Comparison of ENCODE assay signal across 26 cellular contexts in the genomic region with DNA sequence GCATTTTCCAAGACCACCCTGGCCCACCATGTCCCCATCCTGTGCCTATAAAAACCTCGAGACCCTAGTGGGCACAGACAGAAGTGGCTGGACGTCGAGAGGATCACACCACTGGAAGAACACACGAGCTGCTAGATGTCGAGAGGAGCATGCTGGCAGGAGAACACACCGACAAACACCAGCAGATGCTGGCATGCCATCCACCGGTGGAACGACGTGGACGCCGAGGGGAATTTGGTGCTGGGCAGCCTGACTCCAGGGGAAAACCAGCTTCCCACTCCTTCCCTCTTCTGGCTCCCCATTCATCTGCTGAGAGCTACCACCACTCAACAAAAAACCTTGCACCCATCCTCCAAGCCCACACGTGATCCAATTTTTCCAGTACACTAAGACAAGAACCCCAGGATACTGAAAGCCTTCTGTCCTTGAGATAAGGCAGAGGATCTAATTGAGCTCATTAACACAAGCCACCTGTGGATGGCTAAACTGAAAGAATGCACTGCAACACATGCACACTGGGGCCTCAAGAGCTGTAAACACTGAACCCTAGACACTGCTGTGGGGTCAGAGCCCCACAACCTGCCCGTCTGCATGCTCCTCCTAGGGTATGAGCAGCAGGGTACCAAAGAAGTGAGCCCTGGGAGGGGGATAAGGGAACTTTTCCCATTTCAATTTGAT. TPM values are rescaled to one million over a fixed set of nuclear protein-coding genes. Genes with fewer than 3 reads are reported as not detected.
"Had no signal": no experiment of that assay in that cellular context is flagged by ENCODE, and none has a peak within 500 bp of the region (broad histone marks: within the 10 kb centered on the region; RNA-seq: fewer than 3 reads in every experiment).

No MANE protein-coding gene starts in this region.

- H3K79me2 ChIP-seq: parathyroid adenoma had no signal

- H3K4me1 Mint-ChIP-seq: activated T-helper 17 cell treated with anti-CD3 and anti-CD28 coated beads, Interleukin-2, amount 50 U/mL, for 72 hours; brain had no signal

- H3K4me3 ChIP-seq: esophagus muscularis mucosa, gastrocnemius medialis, heart left ventricle, testis had no signal

- DNase-seq: activated T-cell treated with anti-CD3 and anti-CD28 coated beads, Interleukin-2, amount 50 U/mL, for 1 hour; aorta; dermis blood vessel endothelial cell; effector CD8-positive, alpha-beta T cell; gastrocnemius medialis; heart left ventricle; left colon; nucleus accumbens; right cardiac atrium; stimulated activated CD4-positive, alpha-beta T cell treated with anti-CD3 and anti-CD28 coated beads, Interleukin-12 subunit alpha, Interleukin-12 subunit beta, amount 100 ng/mL, for 4 hours; stimulated activated CD4-positive, alpha-beta T cell treated with anti-CD3 and anti-CD28 coated beads, Interleukin-4, amount 100 ng/mL, for 4 hours; T-helper 9 cell; testis had no signal

- H3K9ac ChIP-seq: parathyroid adenoma had no signal

- H3K9me3 ChIP-seq: esophagus muscularis mucosa, gastrocnemius medialis, heart left ventricle, testis had no signal

- H3K27me3 ChIP-seq: esophagus muscularis mucosa, gastrocnemius medialis, heart left ventricle, testis had no signal

- H3K4me1 ChIP-seq: esophagus muscularis mucosa, gastrocnemius medialis, parathyroid adenoma, testis had no signal

- H3K4me3 Mint-ChIP-seq: activated T-helper 17 cell treated with anti-CD3 and anti-CD28 coated beads, Interleukin-2, amount 50 U/mL, for 72 hours; brain; natural killer cell treated with Interleukin-12 subunit alpha and Interleukin-12 subunit beta and Interleukin-15 and Interleukin-18, amount 100 ng/mL, for 72 hours; type B pancreatic cell had no signal

- ATAC-seq: activated naive CD4-positive, alpha-beta T cell treated with anti-CD3 and anti-CD28 coated beads, Interleukin-2, amount 50 U/mL, for 72 hours; activated T-helper 17 cell treated with anti-CD3 and anti-CD28 coated beads, Interleukin-2, amount 50 U/mL, for 72 hours; gastrocnemius medialis; heart left ventricle; left colon; natural killer cell treated with Interleukin-12 subunit alpha and Interleukin-12 subunit beta and Interleukin-15 and Interleukin-18, amount 100 ng/mL, for 72 hours; right cardiac atrium had no signal

- H3K27ac Mint-ChIP-seq: activated naive CD4-positive, alpha-beta T cell treated with anti-CD3 and anti-CD28 coated beads, Interleukin-2, amount 50 U/mL, for 72 hours; activated T-helper 17 cell treated with anti-CD3 and anti-CD28 coated beads, Interleukin-2, amount 50 U/mL, for 72 hours; brain had no signal

- H3K27me3 Mint-ChIP-seq: activated T-helper 17 cell treated with anti-CD3 and anti-CD28 coated beads, Interleukin-2, amount 50 U/mL, for 72 hours; natural killer cell treated with Interleukin-12 subunit alpha and Interleukin-12 subunit beta and Interleukin-15 and Interleukin-18, amount 100 ng/mL, for 72 hours; type B pancreatic cell had no signal

- H3K9me3 Mint-ChIP-seq: activated naive CD4-positive, alpha-beta T cell treated with anti-CD3 and anti-CD28 coated beads, Interleukin-2, amount 50 U/mL, for 72 hours; activated T-helper 17 cell treated with anti-CD3 and anti-CD28 coated beads, Interleukin-2, amount 50 U/mL, for 72 hours; natural killer cell treated with Interleukin-12 subunit alpha and Interleukin-12 subunit beta and Interleukin-15 and Interleukin-18, amount 100 ng/mL, for 72 hours had no signal

- H2AFZ ChIP-seq: parathyroid adenoma had no signal

- H3K36me3 Mint-ChIP-seq: activated naive CD4-positive, alpha-beta T cell treated with anti-CD3 and anti-CD28 coated beads, Interleukin-2, amount 50 U/mL, for 72 hours; brain; natural killer cell treated with Interleukin-12 subunit alpha and Interleukin-12 subunit beta and Interleukin-15 and Interleukin-18, amount 100 ng/mL, for 72 hours had no signal

- FAIRE-seq: keratinocyte had no signal

- H3K36me3 ChIP-seq: esophagus muscularis mucosa, gastrocnemius medialis, heart left ventricle had no signal

- H3K27ac ChIP-seq: esophagus muscularis mucosa, parathyroid adenoma, testis had no signal

RNA-seq across cellular contexts. Expression of a gene that starts 9.5 kb away (rescaled TPM):
- total RNA-seq: lung microvascular endothelial cell had no signal
- polyA plus RNA-seq: keratinocyte had no signal

RNA-seq across cellular contexts. Expression of a gene that starts 12.1 kb away (rescaled TPM):
- total RNA-seq: activated naive CD4-positive, alpha-beta T cell treated with anti-CD3 and anti-CD28 coated beads, Interleukin-2, amount 50 U/mL, for 72 hours; natural killer cell treated with Interleukin-12 subunit alpha and Interleukin-12 subunit beta and Interleukin-15 and Interleukin-18, amount 100 ng/mL, for 72 hours; T-helper 1 cell treated with Interleukin-12 subunit alpha and Interleukin-12 subunit beta and Interleukin-4 antibody, amounts not matched to agents 30 ng/mL and 1 ng/mL, for 36 hours had no signal

RNA-seq across cellular contexts. Expression of a gene that starts 22.4 kb away (rescaled TPM):
- total RNA-seq: activated naive CD4-positive, alpha-beta T cell treated with anti-CD3 and anti-CD28 coated beads, Interleukin-2, amount 50 U/mL, for 72 hours; activated T-helper 17 cell treated with anti-CD3 and anti-CD28 coated beads, Interleukin-2, amount 50 U/mL, for 72 hours; aorta; cardiac septum; dermis blood vessel endothelial cell; esophagus muscularis mucosa; gastrocnemius medialis; heart left ventricle; left colon; lung microvascular endothelial cell; natural killer cell treated with Interleukin-12 subunit alpha and Interleukin-12 subunit beta and Interleukin-15 and Interleukin-18, amount 100 ng/mL, for 72 hours; pulmonary artery endothelial cell; right cardiac atrium; T-helper 1 cell treated with Interleukin-12 subunit alpha and Interleukin-12 subunit beta and Interleukin-4 antibody, amounts not matched to agents 30 ng/mL and 1 ng/mL, for 36 hours; testis had no signal
- polyA plus RNA-seq: adipose tissue, aorta, heart left ventricle, keratinocyte, right cardiac atrium had no signal

RNA-seq across cellular contexts. Expression of a gene that starts 44.9 kb away (rescaled TPM):
- total RNA-seq: activated naive CD4-positive, alpha-beta T cell treated with anti-CD3 and anti-CD28 coated beads, Interleukin-2, amount 50 U/mL, for 72 hours; activated T-helper 17 cell treated with anti-CD3 and anti-CD28 coated beads, Interleukin-2, amount 50 U/mL, for 72 hours; aorta; cardiac septum; dermis blood vessel endothelial cell; esophagus muscularis mucosa; gastrocnemius medialis; heart left ventricle; left colon; lung microvascular endothelial cell; natural killer cell treated with Interleukin-12 subunit alpha and Interleukin-12 subunit beta and Interleukin-15 and Interleukin-18, amount 100 ng/mL, for 72 hours; pulmonary artery endothelial cell; right cardiac atrium; T-helper 1 cell treated with Interleukin-12 subunit alpha and Interleukin-12 subunit beta and Interleukin-4 antibody, amounts not matched to agents 30 ng/mL and 1 ng/mL, for 36 hours had no signal
- polyA plus RNA-seq: adipose tissue, aorta, heart left ventricle, keratinocyte, right cardiac atrium had no signal
